ENCODE assay signal across 9 cellular contexts in the genomic region with DNA sequence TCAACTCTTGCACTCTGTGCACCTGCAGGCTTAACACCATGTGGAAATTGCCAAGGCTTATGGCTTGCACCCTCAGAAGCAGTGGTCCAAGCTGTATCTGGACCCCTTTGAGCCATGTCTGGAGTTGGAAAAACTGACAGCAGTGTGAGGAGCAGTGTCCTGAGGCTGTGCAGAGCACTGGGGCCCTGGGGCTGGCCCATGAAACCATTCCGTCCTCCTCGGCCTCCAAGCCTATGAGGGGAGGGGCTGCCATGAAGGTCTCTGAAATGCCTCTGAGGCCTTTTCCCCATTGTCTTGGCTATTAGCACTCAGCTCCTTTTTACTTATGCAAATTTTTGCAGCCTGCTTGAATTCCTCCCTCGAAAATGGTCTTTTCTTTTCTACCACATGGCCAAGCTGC.
"Had no signal": no experiment of that assay in that cellular context is flagged by ENCODE, and none has a peak within 500 bp of the region (broad histone marks: within the 10 kb centered on the region; RNA-seq: fewer than 3 reads in every experiment).

No MANE protein-coding gene starts in this region.

- H3K9ac ChIP-seq: KMS-11 had no signal

- FAIRE-seq: HepG2, HTR-8/SVneo, K562 had no signal

- H3K27me3 Mint-ChIP-seq: IgD-negative memory B cell had no signal

- H3K4me3 ChIP-seq: K562 had no signal

- DNase-seq: IMR-90, KBM-7, KG1 had no signal

- H3K4me3 Mint-ChIP-seq: IgD-negative memory B cell had no signal

- H3K4me1 Mint-ChIP-seq: IgD-negative memory B cell had no signal

- H3K27ac Mint-ChIP-seq: IgD-negative memory B cell had no signal

- H3K27ac ChIP-seq: HL-60, KMS-11 had no signal
